In the genomic region with DNA sequence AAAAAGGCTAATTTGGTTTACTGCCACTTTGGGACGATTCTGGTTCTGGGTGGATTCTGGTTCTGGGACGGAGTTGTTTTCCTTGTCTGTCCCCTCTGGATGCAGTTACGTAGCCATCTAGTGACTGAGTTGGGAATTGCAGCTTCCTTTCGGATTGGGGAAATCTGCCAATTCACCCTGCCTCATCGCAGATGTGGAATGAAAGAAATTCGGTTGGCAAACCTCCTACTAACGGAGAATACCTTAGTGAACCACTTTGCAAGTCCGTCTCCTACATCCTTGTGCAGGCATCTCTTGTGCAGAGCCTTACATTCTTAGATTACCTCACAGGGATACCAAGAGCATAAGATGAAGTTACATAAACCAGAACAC, we compare ENCODE assay signal across 8 cellular contexts. TPM values are rescaled to one million over a fixed set of nuclear protein-coding genes. Genes with fewer than 3 reads are reported as not detected.
A peak's percentile ranks its signal among the peaks of the same experiment; 100 is the strongest.
DNase-seq lines count a peak whose midpoint lies in the region; ATAC-seq and TF ChIP-seq lines count a peak whose summit lies in the region.

No MANE protein-coding gene starts in this region.

- H3K27me3 Mint-ChIP-seq in endothelial cell (ENCODE audit: unreplicated experiment), result no peaks in the 10 kb centered on the region

- H3K9me3 ChIP-seq in mononuclear cell (ENCODE audit: low read depth, low read length), result no peaks in the 10 kb centered on the region

- H3K36me3 Mint-ChIP-seq in endothelial cell (ENCODE audit: low read depth, unreplicated experiment), result no peaks in the 10 kb centered on the region

- H3K4me3 ChIP-seq in mononuclear cell (ENCODE audit: low read length), result peak overlapping the region; percentile 1

- no peak overlapping the region for H3K4me3 Mint-ChIP-seq in endothelial cell (ENCODE audit: unreplicated experiment)

- H3K4me1 ChIP-seq in mononuclear cell (ENCODE audit: insufficient read depth, low read length), result peaks cover 66% of the 10 kb centered on the region

- TF ChIP-seq CTCF in C4-2B (conservative IDR thresholded peaks at IDR 0.05), result peak; percentile 98
- TF ChIP-seq CTCF in endothelial cell (IDR thresholded peaks at IDR 0.05; ENCODE audit: unreplicated experiment), result peak; percentile 97

- DNase-seq in HPDE6-E6E7 (ENCODE audit: extremely low spot score) (peak; percentile 61), NOMO-1 (lab: John Stamatoyannopoulos, UW; ENCODE audit: unreplicated experiment in 2 of 2) (peak; percentile 56 to 71), endothelial cell (ENCODE audit: low spot score) (peak; percentile 83)
- DNase-seq in activated CD8-positive, alpha-beta memory T cell treated with anti-CD3 and anti-CD28 coated beads, Interleukin-2, amount 50 U/mL, for 1 hour (ENCODE audit: extremely low read depth), result peak; percentile 37
- peak; percentile 23 to 34 for DNase-seq in stimulated activated CD8-positive, alpha-beta memory T cell treated with anti-CD3 and anti-CD28 coated beads, Interleukin-2, amount 100 ng/mL, for 1 hour (ENCODE audit: low read depth in 2 of 2)

- no peak overlapping the region for H3K27ac ChIP-seq in C4-2B

- H3K27me3 ChIP-seq in mononuclear cell (ENCODE audit: insufficient read depth, low read length), result no peaks in the 10 kb centered on the region

- peaks cover 4% of the 10 kb centered on the region for H3K4me1 Mint-ChIP-seq in endothelial cell (ENCODE audit: unreplicated experiment)

- no peak overlapping the region for H3K27ac Mint-ChIP-seq in endothelial cell (ENCODE audit: unreplicated experiment)

- no peak for ATAC-seq in HG02623 (IDR thresholded peaks at IDR 0.05; ENCODE audit: unreplicated experiment)

- H3K9me3 Mint-ChIP-seq in endothelial cell (ENCODE audit: unreplicated experiment), result no peaks in the 10 kb centered on the region

RNA-seq across cellular contexts. Expression of a gene that starts 31.5 kb away (rescaled TPM):
- total RNA-seq in endothelial cell (ENCODE audit: unreplicated experiment) (7.4 TPM), mononuclear cell (11.2 TPM)

Comparison
In these comparisons a context has a peak if more than half of its experiments do, and no peak if none do; other contexts are left out.
1. DNase-seq: peak in every context shown above with its lines; median percentile 83 in endothelial cell; 64 in NOMO-1; 61 in HPDE6-E6E7; 37 in activated CD8-positive, alpha-beta memory T cell treated with anti-CD3 and anti-CD28 coated beads, Interleukin-2, amount 50 U/mL, for 1 hour; 28 in stimulated activated CD8-positive, alpha-beta memory T cell treated with anti-CD3 and anti-CD28 coated beads, Interleukin-2, amount 100 ng/mL, for 1 hour.